In genomic region chr9:113401027-113401792, GRCh38 we compare ENCODE assay signal across 8 cellular contexts. TPM values are rescaled to one million over a fixed set of nuclear protein-coding genes. Genes with fewer than 3 reads are reported as not detected.
DNase-seq lines count a peak whose midpoint lies in the region; ATAC-seq, FAIRE-seq and TF ChIP-seq lines count a peak whose summit lies in the region.

TSS of gene ALAD (minus strand) at chr9:113401284. CDS start at chr9:113393559, 7,725 bp downstream.

- peak; percentile 97 for ATAC-seq in GM21825 (IDR thresholded peaks at IDR 0.05; ENCODE audit: unreplicated experiment)
- ATAC-seq in activated T-cell treated with anti-CD3 and anti-CD28 coated beads, Interleukin-2, amount 50 U/mL, for 72 hours (replicated peaks in 1 of 2), result peak; percentile 99
- peak; percentile 97 to 98 for ATAC-seq in naive B cell (ENCODE audit: low read depth in 2 of 2)
- ATAC-seq in stimulated activated memory B cell treated with anti-CD40 and anti-IgM and Interleukin-4, amounts not matched to agents 10 μg/mL and 1 μg/mL and 100 μg/mL, for 72 hours, result peak; percentile 100

- no peaks in the 10 kb centered on the region for H3K36me3 ChIP-seq in Karpas-422 (ENCODE audit: insufficient read depth, low read length)
- no peaks in the 10 kb centered on the region for H3K36me3 ChIP-seq in esophagus squamous epithelium

- H3K27ac ChIP-seq in Karpas-422 (ENCODE audit: low read length) (no peak within 1 kb of the TSS), esophagus squamous epithelium (peak within 1 kb of the TSS; percentile 79 to 87 (median 82))

- peaks cover 34% of the 10 kb centered on the region for H3K4me1 Mint-ChIP-seq in activated T-cell treated with anti-CD3 and anti-CD28 coated beads, Interleukin-2, amount 50 U/mL, for 72 hours (ENCODE audit: low read depth)
- H3K4me1 Mint-ChIP-seq in naive B cell, result peaks cover 17 to 33% (median 30%) of the 10 kb centered on the region in 3 donors
- H3K4me1 Mint-ChIP-seq in stimulated activated memory B cell treated with anti-CD40 and anti-IgM and Interleukin-4, amounts not matched to agents 10 μg/mL and 1 μg/mL and 100 μg/mL, for 72 hours, result peaks cover 27% of the 10 kb centered on the region

- H3K27ac Mint-ChIP-seq in activated T-cell treated with anti-CD3 and anti-CD28 coated beads, Interleukin-2, amount 50 U/mL, for 72 hours, result peak within 1 kb of the TSS; percentile 78
- H3K27ac Mint-ChIP-seq in naive B cell, result peak within 1 kb of the TSS in 5 of 6 donors; percentile 60 to 95 (median 90)
- peak within 1 kb of the TSS; percentile 80 for H3K27ac Mint-ChIP-seq in stimulated activated memory B cell treated with anti-CD40 and anti-IgM and Interleukin-4, amounts not matched to agents 10 μg/mL and 1 μg/mL and 100 μg/mL, for 72 hours

- intact Hi-C loops in esophagus squamous epithelium (cut with DNase I), result no loop called here

- H3K27me3 ChIP-seq in Karpas-422 (ENCODE audit: low read length), result no peaks in the 10 kb centered on the region
- H3K27me3 ChIP-seq in esophagus squamous epithelium, result no peaks in the 10 kb centered on the region

- no peaks in the 10 kb centered on the region for H4K20me1 ChIP-seq in Karpas-422 (ENCODE audit: insufficient read depth, low read depth, low read length)

- peak within 1 kb of the TSS; percentile 96 for H3K4me3 Mint-ChIP-seq in activated T-cell treated with anti-CD3 and anti-CD28 coated beads, Interleukin-2, amount 50 U/mL, for 72 hours
- H3K4me3 Mint-ChIP-seq in naive B cell, result peak within 1 kb of the TSS; percentile 89 to 98 (median 96)
- H3K4me3 Mint-ChIP-seq in stimulated activated memory B cell treated with anti-CD40 and anti-IgM and Interleukin-4, amounts not matched to agents 10 μg/mL and 1 μg/mL and 100 μg/mL, for 72 hours, result peak within 1 kb of the TSS; percentile 96

- peak in 2 of 4 donors; percentile 13 to 72 for TF ChIP-seq POLR2A in esophagus squamous epithelium (IDR thresholded peaks at IDR 0.05)

- no peaks in the 10 kb centered on the region for H3K27me3 Mint-ChIP-seq in activated T-cell treated with anti-CD3 and anti-CD28 coated beads, Interleukin-2, amount 50 U/mL, for 72 hours (ENCODE audit: low read depth)
- H3K27me3 Mint-ChIP-seq in naive B cell, result no peaks in the 10 kb centered on the region
- no peaks in the 10 kb centered on the region for H3K27me3 Mint-ChIP-seq in stimulated activated memory B cell treated with anti-CD40 and anti-IgM and Interleukin-4, amounts not matched to agents 10 μg/mL and 1 μg/mL and 100 μg/mL, for 72 hours

- H3K36me3 Mint-ChIP-seq in activated T-cell treated with anti-CD3 and anti-CD28 coated beads, Interleukin-2, amount 50 U/mL, for 72 hours (ENCODE audit: insufficient read depth in 2 of 2), result no peaks in the 10 kb centered on the region
- no peaks in the 10 kb centered on the region for H3K36me3 Mint-ChIP-seq in naive B cell
- H3K36me3 Mint-ChIP-seq in stimulated activated memory B cell treated with anti-CD40 and anti-IgM and Interleukin-4, amounts not matched to agents 10 μg/mL and 1 μg/mL and 100 μg/mL, for 72 hours, result no peaks in the 10 kb centered on the region

- peaks cover 31% of the 10 kb centered on the region for H3K79me2 ChIP-seq in Karpas-422 (ENCODE audit: low read length)

- FAIRE-seq in RCC 7860 (lab: Jason Lieb, UNC), result peak; percentile 88

- H3K4me1 ChIP-seq in Karpas-422 (ENCODE audit: low read length) (peaks cover 16% of the 10 kb centered on the region), esophagus squamous epithelium (peaks cover 10 to 54% (median 33%) of the 10 kb centered on the region in 3 donors)

- H3K9me3 ChIP-seq in Karpas-422 (ENCODE audit: low read length) (no peaks in the 10 kb centered on the region), esophagus squamous epithelium (no peaks in the 10 kb centered on the region)

- H2AFZ ChIP-seq in Karpas-422 (ENCODE audit: low read length), result peak within 1 kb of the TSS; percentile 74

- H3K4me2 ChIP-seq in Karpas-422 (ENCODE audit: low read depth, low read length, poor library complexity, severe bottlenecking), result peak within 1 kb of the TSS; percentile 85

- 3 to 7% methylated on average over 6 to 19 of the region's 50 CpGs for WGBS in esophagus squamous epithelium, 2 donors

- H3K9me3 Mint-ChIP-seq in activated T-cell treated with anti-CD3 and anti-CD28 coated beads, Interleukin-2, amount 50 U/mL, for 72 hours, result no peaks in the 10 kb centered on the region
- H3K9me3 Mint-ChIP-seq in naive B cell, result no peaks in the 10 kb centered on the region
- no peaks in the 10 kb centered on the region for H3K9me3 Mint-ChIP-seq in stimulated activated memory B cell treated with anti-CD40 and anti-IgM and Interleukin-4, amounts not matched to agents 10 μg/mL and 1 μg/mL and 100 μg/mL, for 72 hours

- H3K4me3 ChIP-seq in Karpas-422 (ENCODE audit: low read length), result peak within 1 kb of the TSS; percentile 99
- H3K4me3 ChIP-seq in esophagus squamous epithelium, result peak within 1 kb of the TSS; percentile 78 to 93 (median 84)

- peak within 1 kb of the TSS; percentile 94 for H3K9ac ChIP-seq in Karpas-422 (ENCODE audit: low read length)

- no peaks in the 10 kb centered on the region for H3K9me2 ChIP-seq in Karpas-422 (replicated peaks; ENCODE audit: insufficient read depth, low read length)

- DNase-seq in Daoy (ENCODE audit: low read depth), result peak; percentile 100
- DNase-seq in Karpas-422, result peak; percentile 100
- DNase-seq in RCC 7860 (ENCODE audit: low spot score), result peak; percentile 95
- DNase-seq in activated T-cell treated with anti-CD3 and anti-CD28 coated beads, Interleukin-2, amount 50 U/mL, for 72 hours, result peak; percentile 99 to 100
- DNase-seq in esophagus squamous epithelium (lab: John Stamatoyannopoulos, UW), result peak; percentile 90
- peak; percentile 100 for DNase-seq in naive B cell

- TF ChIP-seq CTCF in esophagus squamous epithelium (IDR thresholded peaks at IDR 0.05), result peak; percentile 90 to 98 (median 96)

RNA-seq across cellular contexts. Expression of gene ALAD, which starts in this region (rescaled TPM):
- 7.7 and 13.3 TPM in 2 replicates for total RNA-seq in Daoy (2014; rRNA removed; shearing (Covaris generic))
- 18.1 and 21.0 TPM in 2 replicates for total RNA-seq in Karpas-422 (2014; rRNA removed; shearing (Covaris generic); ENCODE audit: low replicate concordance)
- 10 to 100 TPM; 27.5 to 34.7 TPM for total RNA-seq in activated T-cell treated with anti-CD3 and anti-CD28 coated beads, Interleukin-2, amount 50 U/mL, for 72 hours
- 10 to 100 TPM; 19.1 to 52.0 (median 33.5) TPM for total RNA-seq in esophagus squamous epithelium
- polyA plus RNA-seq in naive B cell (ENCODE audit: low read depth in 6 of 6), result 10 to 100 TPM; 13.2 to 29.3 (median 17.3) TPM
